19 cellular contexts compared by ENCODE assay signal in genomic region chr12:1758887-1759286, GRCh38.
A peak's percentile ranks its signal among the peaks of the same experiment; 100 is the strongest.
DNase-seq lines count a peak whose midpoint lies in the region; ATAC-seq, FAIRE-seq and TF ChIP-seq lines count a peak whose summit lies in the region.
"Had no signal": no experiment of that assay in that cellular context is flagged by ENCODE, and none has a peak within 500 bp of the region (broad histone marks: within the 10 kb centered on the region; RNA-seq: fewer than 3 reads in every experiment).

No MANE protein-coding gene starts in this region.

- H3K27ac ChIP-seq in stomach = no peak overlapping the region
- H3K27ac ChIP-seq: parathyroid adenoma had no signal

- H3K9me3 Mint-ChIP-seq in WTC11 = no peaks in the 10 kb centered on the region
- H3K9me3 Mint-ChIP-seq: activated CD4-positive, alpha-beta T cell treated with anti-CD3 and anti-CD28 coated beads, Interleukin-2, amount 10 ng/mL, durations not matched to agents 24 days and 14 days; activated T-cell treated with anti-CD3 and anti-CD28 coated beads, Interleukin-2, amount 50 U/mL, for 4 hours had no signal

- no peak for TF ChIP-seq CTCF in WTC11 (IDR thresholded peaks at IDR 0.05)
- TF ChIP-seq CTCF in fibroblast of villous mesenchyme (IDR thresholded peaks at IDR 0.05; ENCODE audit: insufficient read depth, low read depth, low read length) = no peak
- no peak for TF ChIP-seq CTCF in stomach (IDR thresholded peaks at IDR 0.05)

- H3K9me3 ChIP-seq in stomach = no peaks in the 10 kb centered on the region

- ATAC-seq in WTC11 (no peak), GM21367 (IDR thresholded peaks at IDR 0.05; ENCODE audit: unreplicated experiment) (no peak)
- ATAC-seq: activated T-cell treated with anti-CD3 and anti-CD28 coated beads, Interleukin-2, amount 50 U/mL, for 4 hours; stimulated activated naive CD8-positive, alpha-beta T cell treated with anti-CD3 and anti-CD28 coated beads, Interleukin-15, Interleukin-2, amounts not matched to agents 100 U/mL and 50 U/mL, for 24 hours had no signal

- H3K4me1 ChIP-seq in stomach = peaks cover 9 to 47% (median 24%) of the 10 kb centered on the region in 4 donors
- H3K4me1 ChIP-seq: parathyroid adenoma had no signal

- peaks cover 14% of the 10 kb centered on the region for H3K36me3 Mint-ChIP-seq in WTC11

- no peak for DNase-seq in GM12892 (ENCODE audit: insufficient read length)
- DNase-seq in WTC11 (ENCODE audit: low spot score) = no peak
- DNase-seq in fibroblast of villous mesenchyme (ENCODE audit: low read depth) = peak; percentile 40
- DNase-seq in putamen (ENCODE audit: low spot score) = peak; percentile 78
- no peak for DNase-seq in GDM1 (lab: John Stamatoyannopoulos, UW)
- no peak for DNase-seq in posterior cingulate gyrus
- DNase-seq in stomach = no peak
- DNase-seq: activated CD4-positive, alpha-beta T cell treated with anti-CD3 and anti-CD28 coated beads, Interleukin-2, amount 10 ng/mL, durations not matched to agents 24 days and 14 days; activated naive CD8-positive, alpha-beta T cell treated with anti-CD3 and anti-CD28 coated beads for 36 hours; activated T-cell treated with anti-CD3 and anti-CD28 coated beads, Interleukin-2, amount 50 U/mL, for 4 hours; cerebellar nuclear complex; COR-L47; KG1; NCI-H1417 treated with DMSO at 0.1 percent for 48 hours; NCI-H226; Right ventricle myocardium superior; stimulated activated naive CD8-positive, alpha-beta T cell treated with anti-CD3 and anti-CD28 coated beads, Interleukin-15, Interleukin-2, amounts not matched to agents 100 U/mL and 50 U/mL, for 24 hours had no signal

- FAIRE-seq in GM12892 (lab: Jason Lieb, UNC) = peak; percentile 27

- CTCF ChIA-PET in WTC11 (lab: Charles Lee) = no interaction called here

- H3K27me3 ChIP-seq in stomach = no peaks in the 10 kb centered on the region

- peak overlapping the region; percentile 34 for H3K27ac Mint-ChIP-seq in WTC11
- H3K27ac Mint-ChIP-seq: activated CD4-positive, alpha-beta T cell treated with anti-CD3 and anti-CD28 coated beads, Interleukin-2, amount 10 ng/mL, durations not matched to agents 24 days and 14 days; activated naive CD8-positive, alpha-beta T cell treated with anti-CD3 and anti-CD28 coated beads for 36 hours had no signal

- H3K36me3 ChIP-seq in stomach = peaks cover 14 to 45% (median 39%) of the 10 kb centered on the region in 4 donors

- H3K4me3 ChIP-seq in fibroblast of villous mesenchyme (ENCODE audit: low read depth, low read length) (no peak overlapping the region), stomach (no peak overlapping the region)

- POLR2A ChIA-PET in WTC11 (lab: Charles Lee) = no interaction called here

- no peaks in the 10 kb centered on the region for H3K27me3 Mint-ChIP-seq in WTC11 (ENCODE audit: low read depth)
- H3K27me3 Mint-ChIP-seq: activated CD4-positive, alpha-beta T cell treated with anti-CD3 and anti-CD28 coated beads, Interleukin-2, amount 10 ng/mL, durations not matched to agents 24 days and 14 days; activated naive CD8-positive, alpha-beta T cell treated with anti-CD3 and anti-CD28 coated beads for 36 hours had no signal

- WGBS in stomach, 5 donors = 24 to 46% (median 33%) methylated on average over 4 of the region's 4 CpGs

- peaks cover 17% of the 10 kb centered on the region for H3K4me1 Mint-ChIP-seq in WTC11

- no peak for TF ChIP-seq EP300 in stomach (IDR thresholded peaks at IDR 0.05)

- intact Hi-C loops in posterior cingulate gyrus (cut with DNase I) (no loop called here), stomach (cut with DNase I; ENCODE audit: low total_unique reads) (no loop called here)

- TF ChIP-seq POLR2A in GM12892 (IDR thresholded peaks at IDR 0.05; ENCODE audit: low read depth, low read length) (no peak), stomach (IDR thresholded peaks at IDR 0.05) (no peak)

- H3K4me3 Mint-ChIP-seq in WTC11 = no peak overlapping the region
- H3K4me3 Mint-ChIP-seq: activated CD4-positive, alpha-beta T cell treated with anti-CD3 and anti-CD28 coated beads, Interleukin-2, amount 10 ng/mL, durations not matched to agents 24 days and 14 days; activated naive CD8-positive, alpha-beta T cell treated with anti-CD3 and anti-CD28 coated beads for 36 hours; activated T-cell treated with anti-CD3 and anti-CD28 coated beads, Interleukin-2, amount 50 U/mL, for 4 hours had no signal

TF ChIP-seq in WTC11, 78 proteins besides CTCF, POLR2A, EP300 and RAD21:
- TF ChIP-seq MXD4 (CRISPR knock-in tag; IDR thresholded peaks at IDR 0.05; ENCODE audit: borderline replicate concordance) = no peak
- no peak for TF ChIP-seq PRRX2 (CRISPR knock-in tag; IDR thresholded peaks at IDR 0.05)
- TF ChIP-seq PRDM15 (CRISPR knock-in tag; IDR thresholded peaks at IDR 0.05) = no peak

Comparison
In these comparisons a context has a peak if more than half of its experiments do, and no peak if none do; other contexts are left out.
1. DNase-seq: peak in fibroblast of villous mesenchyme (single experiment) and putamen (single experiment); none in GM12892 (single experiment), WTC11 (single experiment), GDM1 (single experiment), posterior cingulate gyrus (0 of 10) and stomach (single experiment).